ENCODE assay signal across 8 cellular contexts in genomic region chr14:105069887-105070759, GRCh38. TPM values are rescaled to one million over a fixed set of nuclear protein-coding genes. Genes with fewer than 3 reads are reported as not detected.
DNase-seq lines count a peak whose midpoint lies in the region; ATAC-seq and TF ChIP-seq lines count a peak whose summit lies in the region.

No MANE protein-coding gene starts in this region.

- intact Hi-C loops in IMR-90 (cut with micrococcal nuclease): no loop called here

- peak overlapping the region; percentile 65 for H2AFZ ChIP-seq in IMR-90 (replicated peaks; ENCODE audit: low read length, poor library complexity)

- H3K36me3 Mint-ChIP-seq in endodermal cell (ENCODE audit: low read depth): no peaks in the 10 kb centered on the region

- no peak overlapping the region for H2BK5ac ChIP-seq in IMR-90 (ENCODE audit: low read depth, low read length, poor library complexity, severe bottlenecking)

- H3K9me3 ChIP-seq in IMR-90 (ENCODE audit: control insufficient read depth, insufficient read depth, low read length) (no peaks in the 10 kb centered on the region), endodermal cell (ENCODE audit: control insufficient read depth, low read length) (no peaks in the 10 kb centered on the region)

- BruUV-seq in IMR-90 (replicated peaks; lab: Mats Ljungman, UMichigan): no TSS peak

- H3K9ac ChIP-seq in IMR-90 (ENCODE audit: low read depth, low read length): no peak overlapping the region
- no peak overlapping the region for H3K9ac ChIP-seq in endodermal cell (ENCODE audit: extremely low read depth, low read length, poor library complexity, severe bottlenecking)

- CTCF ChIA-PET in IMR-90 (lab: Yijun Ruan, JAX): no interaction called here

- H3K27me3 Mint-ChIP-seq in endodermal cell (ENCODE audit: insufficient read depth): peaks cover 11% of the 10 kb centered on the region

- H3K4ac ChIP-seq in IMR-90 (ENCODE audit: low read depth, low read length): no peak overlapping the region; the same call in none of the 2 replicates

- TF ChIP-seq CTCF in IMR-90 (conservative IDR thresholded peaks at IDR 0.05; ENCODE audit: low read depth, low read length) (no peak), endodermal cell (conservative IDR thresholded peaks at IDR 0.05) (no peak)

- POLR2A ChIA-PET in IMR-90 (lab: Charles Lee; ENCODE audit: unreplicated experiment): no interaction called here

- H2AK5ac ChIP-seq in IMR-90 (ENCODE audit: low read depth, low read length): peak overlapping the region; percentile 28; the same call in 1 of the 2 replicates

- 0 out of 2 replicates have a peak overlapping the region, but pooled peaks have one; percentile 12 for H4K91ac ChIP-seq in IMR-90 (ENCODE audit: insufficient read depth, low read depth, low read length)

- H3K79me1 ChIP-seq in IMR-90 (ENCODE audit: low read depth in 1 of 2, low read length in 2 of 2): no peaks in the 10 kb centered on the region

- peaks cover 3% of the 10 kb centered on the region for H3K4me1 ChIP-seq in IMR-90 (ENCODE audit: control insufficient read depth, insufficient read depth, low read length)
- no peaks in the 10 kb centered on the region for H3K4me1 ChIP-seq in endodermal cell (ENCODE audit: control insufficient read depth, insufficient read depth, low read length)

- no peak overlapping the region for H4K5ac ChIP-seq in IMR-90 (ENCODE audit: low read depth, low read length)

- in situ Hi-C loops in IMR-90 (cut with MboI; ENCODE audit: low sequenced_read_pairs): no loop called here

- no peak overlapping the region for H2BK120ac ChIP-seq in IMR-90 (ENCODE audit: low read depth, low read length)

- no peaks in the 10 kb centered on the region for H3K4me1 Mint-ChIP-seq in endodermal cell

- no peak for TF ChIP-seq RAD21 in IMR-90 (IDR thresholded peaks at IDR 0.05; ENCODE audit: low read length)

- H3K27ac ChIP-seq in IMR-90 (ENCODE audit: insufficient read depth, low read length) (no peak overlapping the region), endodermal cell (ENCODE audit: low read depth, low read length) (no peak overlapping the region), substantia nigra (ENCODE audit: low read depth, low read length, poor library complexity, severe bottlenecking) (peak overlapping the region; percentile 26)

- H3K9me1 ChIP-seq in IMR-90 (ENCODE audit: insufficient read depth, low read length): peaks cover 11% of the 10 kb centered on the region; the same call in 1 of the 2 replicates

- H3K4me3 ChIP-seq in IMR-90 (ENCODE audit: insufficient read depth, low read depth, low read length) (no peak overlapping the region), endodermal cell (ENCODE audit: low read length) (no peak overlapping the region)

- DNase-seq in EL: peak; percentile 43
- peak; percentile 33 for DNase-seq in IMR-90
- DNase-seq in endodermal cell: peak; percentile 39
- peak in 6 of 49 donors; percentile 19 to 52 (median 28) for DNase-seq in substantia nigra (lab: John Stamatoyannopoulos, UW)
- no peak for DNase-seq in germinal center (ENCODE audit: low spot score)
- no peak for DNase-seq in NCI-H82 (lab: John Stamatoyannopoulos, UW)
- DNase-seq in kidney glomerular epithelial cell (lab: John Stamatoyannopoulos, UW): no peak

- H2BK15ac ChIP-seq in IMR-90 (ENCODE audit: low read depth, low read length): no peak overlapping the region; the same call in 2 of the 3 replicates

- no peak overlapping the region for H3K4me3 Mint-ChIP-seq in endodermal cell

- no peaks in the 10 kb centered on the region for H4K20me1 ChIP-seq in IMR-90 (ENCODE audit: insufficient read depth, low read length)

- no peak overlapping the region for H3K27ac Mint-ChIP-seq in endodermal cell

- H3K23ac ChIP-seq in IMR-90 (ENCODE audit: low read depth, low read length): no peak overlapping the region

- 0 out of 2 replicates have a peak overlapping the region, but pooled peaks have one; percentile 41 for H3K14ac ChIP-seq in IMR-90 (replicated peaks; ENCODE audit: low read depth, low read length)

- 83% methylated on average over 8 of the region's 20 CpGs; no CpG with 5 or more reads in 1 of the 2 experiments for WGBS in IMR-90 (ENCODE audit: extremely low coverage in 2 of 2, insufficient read length in 1 of 2), 2 experiments
- WGBS in endodermal cell (ENCODE audit: insufficient coverage in 1 of 2, insufficient read length in 1 of 2), 2 experiments: 88 to 93% methylated on average over 14 to 20 of the region's 20 CpGs

- no peak overlapping the region for H3K56ac ChIP-seq in IMR-90 (ENCODE audit: extremely low read depth, insufficient read depth, low read length)

- H4K8ac ChIP-seq in IMR-90 (ENCODE audit: low read depth in 2 of 2, low read length in 2 of 2): no peak overlapping the region

- H3K9me3 Mint-ChIP-seq in endodermal cell: no peaks in the 10 kb centered on the region

- H3K18ac ChIP-seq in IMR-90 (ENCODE audit: low read depth, low read length): no peak overlapping the region

- H3K36me3 ChIP-seq in IMR-90 (ENCODE audit: control insufficient read depth, insufficient read depth, low read length) (no peaks in the 10 kb centered on the region), endodermal cell (ENCODE audit: control insufficient read depth, insufficient read depth, low read length) (no peaks in the 10 kb centered on the region)

- peak overlapping the region; percentile 76 for H2AK9ac ChIP-seq in IMR-90 (replicated peaks; ENCODE audit: low read depth, low read length, poor library complexity)

- no peak overlapping the region for H2BK20ac ChIP-seq in IMR-90 (ENCODE audit: low read depth, low read length)

- no peak for TF ChIP-seq POLR2A in IMR-90 (IDR thresholded peaks at IDR 0.05; ENCODE audit: low read depth, low read length)

- H3K27me3 ChIP-seq in IMR-90 (ENCODE audit: control insufficient read depth, insufficient read depth, low read length) (peaks cover 8% of the 10 kb centered on the region; the same call in 1 of the 2 replicates), endodermal cell (ENCODE audit: control insufficient read depth, insufficient read depth, low read length, poor library complexity, severe bottlenecking) (no peaks in the 10 kb centered on the region)

- ATAC-seq in GM21381 (IDR thresholded peaks at IDR 0.05; ENCODE audit: unreplicated experiment) (peak; percentile 41), IMR-90 (ENCODE audit: low read depth) (peak; percentile 8; the same call in 1 of the 2 replicates)

- H3K4me2 ChIP-seq in IMR-90 (ENCODE audit: low read depth, low read length): no peak overlapping the region

- dilution Hi-C loops in IMR-90 (cut with HindIII; ENCODE audit: low sequenced_read_pairs, unreplicated experiment): no loop called here

TF ChIP-seq in IMR-90, 13 proteins besides CTCF, POLR2A, EP300 and RAD21:
- TF ChIP-seq CEBPB (IDR thresholded peaks at IDR 0.05; ENCODE audit: low read depth, low read length) (0 out of 2 replicates have a peak, but pooled peaks have one; percentile 11), RCOR1 (IDR thresholded peaks at IDR 0.05; ENCODE audit: insufficient replicate concordance, low read length) (no peak), FOS (IDR thresholded peaks at IDR 0.05; ENCODE audit: low read depth, low read length) (0 out of 2 replicates have a peak, but pooled peaks have one; percentile 24)

RNA-seq across cellular contexts. Expression of gene GPR132, which starts 4.9 kb away (rescaled TPM):
- under 0.01 TPM in 2 replicates for total RNA-seq in IMR-90 (2012; rRNA removed)
- 0.10 and 0.19 TPM in 2 replicates for polyA plus RNA-seq in IMR-90 (2012; rRNA removed)
- 0.15 and 0.43 TPM in 2 replicates for polyA plus RNA-seq in IMR-90 (2012; cell fraction: cytosol; rRNA removed)
- polyA plus RNA-seq in IMR-90 (2012; cell fraction: nucleus; rRNA removed; ENCODE audit: low replicate concordance): 1.9 and 3.3 TPM in 2 replicates
- total RNA-seq in endodermal cell: 1 to 10 TPM in 1 of 2 donors, under 1 TPM in 1; 0.27 to 3.3 TPM
- polyA plus RNA-seq in endodermal cell (2013, experiment 1 of 2): 0.25 TPM
- polyA plus RNA-seq in endodermal cell (2013, experiment 2 of 2): 0.08 TPM

RNA-seq across cellular contexts. Expression of gene CDCA4, which starts 49.2 kb away (rescaled TPM):
- total RNA-seq in IMR-90 (2012; rRNA removed): 17.7 and 19.7 TPM in 2 replicates
- polyA plus RNA-seq in IMR-90 (2012; rRNA removed): 18.6 and 21.4 TPM in 2 replicates
- 17.8 and 18.2 TPM in 2 replicates for polyA plus RNA-seq in IMR-90 (2012; cell fraction: cytosol; rRNA removed)
- polyA plus RNA-seq in IMR-90 (2012; cell fraction: nucleus; rRNA removed; ENCODE audit: low replicate concordance): 9.9 and 13.1 TPM in 2 replicates
- total RNA-seq in endodermal cell: 10 to 100 TPM; 46.6 to 65.1 TPM
- polyA plus RNA-seq in endodermal cell (2013, experiment 1 of 2): 52.4 TPM
- 53.2 TPM for polyA plus RNA-seq in endodermal cell (2013, experiment 2 of 2)

Comparison
In these comparisons a context has a peak if more than half of its experiments do, and no peak if none do; other contexts are left out.
1. DNase-seq: peak in EL (single experiment), IMR-90 (single experiment) and endodermal cell (single experiment); none in germinal center (single experiment), NCI-H82 (single experiment) and kidney glomerular epithelial cell (single experiment).